Comparison of ENCODE assay signal across 25 cellular contexts in genomic region chr2:179179719-179180118, GRCh38.
DNase-seq lines count a peak whose midpoint lies in the region; ATAC-seq, FAIRE-seq and TF ChIP-seq lines count a peak whose summit lies in the region.
"Had no signal": no experiment of that assay in that cellular context is flagged by ENCODE, and none has a peak within 500 bp of the region (broad histone marks: within the 10 kb centered on the region; RNA-seq: fewer than 3 reads in every experiment).

No MANE protein-coding gene starts in this region.

- H3K4me3 ChIP-seq in Caco-2 (ENCODE audit: low read depth, low read length) (no peak overlapping the region), HEK293 (ENCODE audit: low read depth, low read length) (no peak overlapping the region), iPS-20b (ENCODE audit: low read length) (peak overlapping the region; percentile 33; the same call in 1 of the 2 replicates), kidney (ENCODE audit: low read length in 2 of 2) (no peak overlapping the region), thyroid gland (replicated peaks in 1 of 3) (no peak overlapping the region)
- H3K4me3 ChIP-seq: BLaER1, SK-N-MC had no signal

- intact Hi-C loops in Caco-2 (cut with micrococcal nuclease; ENCODE audit: unreplicated experiment) = loop anchor here (1.0 to 5.0 kb wide), 2 partner anchors 40 to 163 kb away; no protein-coding TSS in a partner anchor
- intact Hi-C loops in activated B cell treated with CpG ODN at 0.5 μM for 24 hours (cut with micrococcal nuclease) = loop anchor here (2.0 to 5.0 kb wide), 2 partner anchors 13 to 37 kb away; no protein-coding TSS in a partner anchor
- intact Hi-C loops in kidney (cut with DNase I) = no loop called here
- intact Hi-C loops in thyroid gland (cut with DNase I) = no loop called here

- FAIRE-seq in kidney (lab: Jason Lieb, UNC) = no peak
- FAIRE-seq: G401.6 had no signal

- H3K36me3 Mint-ChIP-seq in Caco-2 (ENCODE audit: insufficient read depth, unreplicated experiment) (peaks cover 22% of the 10 kb centered on the region), activated B cell treated with CpG ODN at 0.5 μM for 24 hours (ENCODE audit: low read depth) (peaks cover 68% of the 10 kb centered on the region)
- H3K36me3 Mint-ChIP-seq in activated naive CD8-positive, alpha-beta T cell treated with anti-CD3 and anti-CD28 coated beads for 36 hours = peaks cover 2% of the 10 kb centered on the region

- no peak for ATAC-seq in activated B cell treated with CpG ODN at 0.5 μM for 24 hours (ENCODE audit: low read depth)
- ATAC-seq: Panc1 had no signal

- H3K27me3 Mint-ChIP-seq in Caco-2 (ENCODE audit: insufficient read depth, unreplicated experiment) (no peaks in the 10 kb centered on the region), activated B cell treated with CpG ODN at 0.5 μM for 24 hours (no peaks in the 10 kb centered on the region)
- H3K27me3 Mint-ChIP-seq in activated naive CD8-positive, alpha-beta T cell treated with anti-CD3 and anti-CD28 coated beads for 36 hours = no peaks in the 10 kb centered on the region
- H3K27me3 Mint-ChIP-seq: CD4-positive, CD25-positive, alpha-beta regulatory T cell had no signal

- no peak for TF ChIP-seq CTCF in Caco-2 (IDR thresholded peaks at IDR 0.05; ENCODE audit: insufficient read depth in 1 of 2, low read depth in 1 of 2, low read length in 1 of 2, severe bottlenecking in 1 of 2, unreplicated experiment in 1 of 2)
- no peak for TF ChIP-seq CTCF in HEK293 (tag by site-specific recombination; IDR thresholded peaks at IDR 0.05)
- TF ChIP-seq CTCF in activated B cell treated with CpG ODN at 0.5 μM for 24 hours (IDR thresholded peaks at IDR 0.05) = no peak
- no peak for TF ChIP-seq CTCF in kidney (IDR thresholded peaks at IDR 0.05; ENCODE audit: borderline replicate concordance, extremely low read depth, insufficient read depth)
- TF ChIP-seq CTCF in thyroid gland (IDR thresholded peaks at IDR 0.05) = no peak

- in situ Hi-C loops in ACHN (cut with HindIII; ENCODE audit: low pct_ligation_motif_present, low pct_unique_long_range_greater_than_20kb, low sequenced_read_pairs) = no loop called here

- peak overlapping the region; percentile 3 for H3K4me3 Mint-ChIP-seq in Caco-2 (ENCODE audit: unreplicated experiment)
- H3K4me3 Mint-ChIP-seq in activated B cell treated with CpG ODN at 0.5 μM for 24 hours = no peak overlapping the region
- H3K4me3 Mint-ChIP-seq in activated naive CD8-positive, alpha-beta T cell treated with anti-CD3 and anti-CD28 coated beads for 36 hours = no peak overlapping the region
- H3K4me3 Mint-ChIP-seq: CD4-positive, CD25-positive, alpha-beta regulatory T cell; HFFc6 had no signal

- H3K9me3 Mint-ChIP-seq in Caco-2 (ENCODE audit: unreplicated experiment) = peaks cover 11% of the 10 kb centered on the region
- peaks cover 3% of the 10 kb centered on the region for H3K9me3 Mint-ChIP-seq in activated B cell treated with CpG ODN at 0.5 μM for 24 hours
- no peaks in the 10 kb centered on the region for H3K9me3 Mint-ChIP-seq in activated naive CD8-positive, alpha-beta T cell treated with anti-CD3 and anti-CD28 coated beads for 36 hours
- H3K9me3 Mint-ChIP-seq: CD4-positive, CD25-positive, alpha-beta regulatory T cell; HFFc6 had no signal

- H3K4me1 ChIP-seq in Caco-2 (peaks cover 37% of the 10 kb centered on the region), HEK293 (ENCODE audit: control insufficient read depth, insufficient read depth, low read length) (no peaks in the 10 kb centered on the region; the same call in 1 of the 2 replicates), iPS-20b (ENCODE audit: insufficient read depth, low read length) (peaks cover 46% of the 10 kb centered on the region), kidney (ENCODE audit: control insufficient read depth in 1 of 2, insufficient read depth in 1 of 2, low read depth in 1 of 2, low read length in 2 of 2) (peaks cover 0 to 4% of the 10 kb centered on the region in 2 donors), thyroid gland (no peaks in the 10 kb centered on the region)
- H3K4me1 ChIP-seq: BLaER1 had no signal

- BruUV-seq in Caco-2 (replicated peaks; lab: Mats Ljungman, UMichigan) = no TSS peak

- POLR2A ChIA-PET in Caco-2 (lab: Charles Lee) = no interaction called here
- POLR2A ChIA-PET in HEK293 (lab: Yijun Ruan, JAX) = no interaction called here
- POLR2A ChIA-PET in activated B cell treated with CpG ODN at 0.5 μM for 24 hours (lab: Charles Lee) = no interaction called here

- no peaks in the 10 kb centered on the region for H3K27me3 ChIP-seq in Caco-2 (replicated peaks; ENCODE audit: control insufficient read depth, insufficient read depth, low read length)
- no peaks in the 10 kb centered on the region for H3K27me3 ChIP-seq in iPS-20b (ENCODE audit: insufficient read depth, low read length)
- no peaks in the 10 kb centered on the region for H3K27me3 ChIP-seq in thyroid gland
- H3K27me3 ChIP-seq: BLaER1 had no signal

- H3K9me3 ChIP-seq in Caco-2 (no peaks in the 10 kb centered on the region), HEK293 (ENCODE audit: control insufficient read depth, insufficient read depth, low read depth, low read length) (no peaks in the 10 kb centered on the region), iPS-20b (ENCODE audit: insufficient read depth, low read depth, low read length) (no peaks in the 10 kb centered on the region), kidney (ENCODE audit: control insufficient read depth in 1 of 2, low read length in 2 of 2) (no peaks in the 10 kb centered on the region), thyroid gland (no peaks in the 10 kb centered on the region)
- H3K9me3 ChIP-seq: BLaER1 had no signal

- H3K4me1 Mint-ChIP-seq in Caco-2 (ENCODE audit: low read depth, unreplicated experiment) (peaks cover 39% of the 10 kb centered on the region), activated B cell treated with CpG ODN at 0.5 μM for 24 hours (peaks cover 25% of the 10 kb centered on the region)
- H3K4me1 Mint-ChIP-seq in activated naive CD8-positive, alpha-beta T cell treated with anti-CD3 and anti-CD28 coated beads for 36 hours = no peaks in the 10 kb centered on the region
- H3K4me1 Mint-ChIP-seq: CD4-positive, CD25-positive, alpha-beta regulatory T cell had no signal

- H3K27ac Mint-ChIP-seq in Caco-2 (ENCODE audit: unreplicated experiment) = peak overlapping the region; percentile 75
- peak overlapping the region; percentile 1 for H3K27ac Mint-ChIP-seq in activated B cell treated with CpG ODN at 0.5 μM for 24 hours
- no peak overlapping the region for H3K27ac Mint-ChIP-seq in activated naive CD8-positive, alpha-beta T cell treated with anti-CD3 and anti-CD28 coated beads for 36 hours
- H3K27ac Mint-ChIP-seq: CD4-positive, CD25-positive, alpha-beta regulatory T cell; HFFc6 had no signal

- TF ChIP-seq POLR2A in thyroid gland (IDR thresholded peaks at IDR 0.05) = no peak

- 95 to 96% methylated on average over 2 of the region's 2 CpGs for WGBS in thyroid gland, 2 donors

- CTCF ChIA-PET in Caco-2 (lab: Charles Lee) (interaction anchor here (1.0 kb wide), 1 partner anchor 39 kb away, joined by 3 read pairs; no protein-coding TSS in a partner anchor), HEK293 (lab: Yijun Ruan, JAX) (no interaction called here), activated B cell treated with CpG ODN at 0.5 μM for 24 hours (lab: Charles Lee) (no interaction called here)

- no peaks in the 10 kb centered on the region for H3K36me3 ChIP-seq in Caco-2 (ENCODE audit: control insufficient read depth, insufficient read depth, low read length)
- H3K36me3 ChIP-seq in HEK293 (ENCODE audit: control insufficient read depth in 2 of 2, insufficient read depth in 1 of 2, low read length in 2 of 2) = peaks cover 0 to 20% of the 10 kb centered on the region in 2 experiments
- H3K36me3 ChIP-seq in iPS-20b (ENCODE audit: insufficient read depth, low read depth, low read length) = no peaks in the 10 kb centered on the region
- H3K36me3 ChIP-seq in kidney (ENCODE audit: control insufficient read depth in 1 of 2, insufficient read depth in 2 of 2, low read length in 2 of 2) = no peaks in the 10 kb centered on the region
- H3K36me3 ChIP-seq in thyroid gland = no peaks in the 10 kb centered on the region

- no peak overlapping the region for H3K27ac ChIP-seq in HEK293 (ENCODE audit: extremely low read depth, low read depth, low read length)
- H3K27ac ChIP-seq in iPS-20b (ENCODE audit: low read length) = no peak overlapping the region
- H3K27ac ChIP-seq in kidney (ENCODE audit: low read depth in 2 of 2, low read length in 2 of 2) = no peak overlapping the region
- no peak overlapping the region for H3K27ac ChIP-seq in thyroid gland
- H3K27ac ChIP-seq: BLaER1, RWPE1, SK-N-MC had no signal

- DNase-seq in Caco-2 (no peak), activated B cell treated with CpG ODN at 0.5 μM for 24 hours (no peak), kidney (no peak), ACHN (no peak), thyroid gland (no peak)
- DNase-seq in activated naive CD8-positive, alpha-beta T cell treated with anti-CD3 and anti-CD28 coated beads for 36 hours = no peak
- DNase-seq: 8988T; CD4-positive, CD25-positive, alpha-beta regulatory T cell; H7; HFFc6; Karpas-422; NCI-H1092; NCI-H1417 treated with DMSO at 0.1 percent for 48 hours; NCI-H1694 treated with DMSO at 0.1 percent for 48 hours; NCI-H2081; NCI-H2227 treated with DMSO at 0.1 percent for 48 hours; NCI-H526 treated with DMSO at 0.1 percent for 48 hours; SHP77 had no signal

- H3K9ac ChIP-seq in iPS-20b (ENCODE audit: low read depth, low read length) (no peak overlapping the region), kidney (ENCODE audit: low read length in 2 of 2) (no peak overlapping the region)
- H3K9ac ChIP-seq: BLaER1 had no signal

TF ChIP-seq in HEK293, 187 proteins besides CTCF, POLR2A, EP300 and RAD21:
- no peak for TF ChIP-seq ZBTB17 (tag by site-specific recombination; IDR thresholded peaks at IDR 0.05)
- TF ChIP-seq ZNF623 (tag by site-specific recombination; IDR thresholded peaks at IDR 0.05) = peak; percentile 71
- TF ChIP-seq KLF7 (tag by site-specific recombination; IDR thresholded peaks at IDR 0.05; ENCODE audit: borderline replicate concordance) = no peak

Comparison
In these comparisons a context has a peak if more than half of its experiments do, and no peak if none do; other contexts are left out.
1. intact Hi-C loops: an anchor here in Caco-2 (1.0 to 5.0 kb wide) and activated B cell treated with CpG ODN at 0.5 μM for 24 hours (2.0 to 5.0 kb wide); none called in kidney and thyroid gland.